In genomic region chr4:125085-125820, GRCh38 we compare ENCODE assay signal across 8 cellular contexts. TPM values are rescaled to one million over a fixed set of nuclear protein-coding genes. Genes with fewer than 3 reads are reported as not detected.
DNase-seq lines count a peak whose midpoint lies in the region; ATAC-seq, FAIRE-seq and TF ChIP-seq lines count a peak whose summit lies in the region.

No MANE protein-coding gene starts in this region.

- DNase-seq in NCI-H82 (lab: John Stamatoyannopoulos, UW) (peak; percentile 6), NCI-H82 treated with DMSO at 0.1 percent for 48 hours (lab: John Stamatoyannopoulos, UW; ENCODE audit: unreplicated experiment) (no peak), RPMI7951 (ENCODE audit: low read depth) (peak; percentile 24), keratinocyte (ENCODE audit: low read depth, low spot score) (no peak), HTR-8/SVneo (ENCODE audit: insufficient read length, low spot score) (no peak)
- peak in 1 of 2 donors; percentile 14 for DNase-seq in central memory CD8-positive, alpha-beta T cell (ENCODE audit: low spot score in 2 of 2)
- peak; percentile 11 for DNase-seq in stimulated activated CD4-positive, alpha-beta T cell treated with anti-CD3 and anti-CD28 coated beads, Interleukin-2, amount 100 ng/mL, for 4 hours (ENCODE audit: low read depth)

- H3K27me3 Mint-ChIP-seq in central memory CD8-positive, alpha-beta T cell: no peaks in the 10 kb centered on the region

- peaks cover 5% of the 10 kb centered on the region for H3K4me1 ChIP-seq in keratinocyte (ENCODE audit: control insufficient read depth, extremely low read depth, insufficient read depth, low read length)

- H3K4me2 ChIP-seq in keratinocyte (ENCODE audit: control insufficient read depth, extremely low read depth, insufficient read depth, low read depth, low read length): peak overlapping the region; percentile 89

- H3K79me2 ChIP-seq in keratinocyte (ENCODE audit: control insufficient read depth, insufficient read depth, low read length): peaks cover 44% of the 10 kb centered on the region

- dilution Hi-C loops in keratinocyte (cut with MboI; ENCODE audit: extremely low pct_ligation_motif_present, low sequenced_read_pairs): no loop called here

- H3K27ac Mint-ChIP-seq in central memory CD8-positive, alpha-beta T cell (ENCODE audit: low read depth): peak overlapping the region; percentile 96

- peaks cover 0 to 19% of the 10 kb centered on the region in 2 experiments for H3K36me3 ChIP-seq in keratinocyte (ENCODE audit: control insufficient read depth in 2 of 2, extremely low read depth in 1 of 2, insufficient read depth in 2 of 2, low read length in 2 of 2)

- FAIRE-seq in keratinocyte (lab: Jason Lieb, UNC) (no peak), HTR-8/SVneo (lab: Jason Lieb, UNC) (no peak)

- peak overlapping the region; percentile 100 for H2AFZ ChIP-seq in keratinocyte (ENCODE audit: control insufficient read depth, low read length)

- peak; percentile 1 for ATAC-seq in HG02981 (IDR thresholded peaks at IDR 0.05; ENCODE audit: unreplicated experiment)
- peak; percentile 6 for ATAC-seq in central memory CD8-positive, alpha-beta T cell (replicated peaks; ENCODE audit: extremely low read depth, poor library complexity, severe bottlenecking)

- peak overlapping the region; percentile 79 to 94 (median 93) for H3K4me3 ChIP-seq in keratinocyte (ENCODE audit: control insufficient read depth in 2 of 3, extremely low read depth in 1 of 3, insufficient read depth in 2 of 3, low read depth in 1 of 3, low read length in 3 of 3)

- H3K4me1 Mint-ChIP-seq in central memory CD8-positive, alpha-beta T cell: peaks cover 42% of the 10 kb centered on the region

- no peak for TF ChIP-seq CTCF in keratinocyte (optimal IDR thresholded peaks at IDR 0.05 in 1 of 3, IDR thresholded peaks at IDR 0.05 in 1 of 3, conservative IDR thresholded peaks at IDR 0.05 in 1 of 3; ENCODE audit: extremely low read depth in 1 of 3, insufficient read depth in 2 of 3, low read length in 3 of 3)

- peak overlapping the region; percentile 92 for H3K9ac ChIP-seq in keratinocyte (ENCODE audit: control insufficient read depth, extremely low read depth, insufficient read depth, low read length)

- H3K27ac ChIP-seq in keratinocyte (ENCODE audit: control insufficient read depth, insufficient read depth, low read length): peak overlapping the region; percentile 91

- H3K4me3 Mint-ChIP-seq in central memory CD8-positive, alpha-beta T cell: peak overlapping the region; percentile 98

- H3K9me3 ChIP-seq in keratinocyte (ENCODE audit: control insufficient read depth, low read depth, low read length): peaks cover 14% of the 10 kb centered on the region

- no peaks in the 10 kb centered on the region for H3K27me3 ChIP-seq in keratinocyte (ENCODE audit: control insufficient read depth, extremely low read depth, insufficient read depth, low read length)

- H3K9me1 ChIP-seq in keratinocyte (ENCODE audit: control insufficient read depth, extremely low read depth, insufficient read depth, low read length): no peaks in the 10 kb centered on the region

- H3K36me3 Mint-ChIP-seq in central memory CD8-positive, alpha-beta T cell (ENCODE audit: insufficient read depth): peaks cover 24% of the 10 kb centered on the region

- no peaks in the 10 kb centered on the region for H4K20me1 ChIP-seq in keratinocyte (ENCODE audit: control insufficient read depth, extremely low read depth, insufficient read depth, low read length)

- H3K9me3 Mint-ChIP-seq in central memory CD8-positive, alpha-beta T cell: no peaks in the 10 kb centered on the region

RNA-seq across cellular contexts. Expression of gene ZNF718, which starts 1.0 kb away (rescaled TPM):
- total RNA-seq in RPMI7951 (2014; rRNA removed; shearing (Covaris generic)): 3.6 and 4.2 TPM in 2 replicates
- 4.0 to 5.0 TPM (median 4.1 TPM) in 3 replicates for polyA plus RNA-seq in keratinocyte
- polyA plus RNA-seq in keratinocyte (2011; ENCODE audit: low read depth): 2.1 TPM
- polyA plus RNA-seq in keratinocyte (2011; cell fraction: cytosol; rRNA removed): 2.5 and 4.8 TPM in 2 replicates
- polyA plus RNA-seq in keratinocyte (2011; cell fraction: nucleus; rRNA removed): 10.0 and 10.2 TPM in 2 replicates
- 2.6 and 3.4 TPM in 2 replicates for polyA plus RNA-seq in keratinocyte (2012; ENCODE audit: low replicate concordance)
- 1.7 to 9.3 TPM (median 6.5 TPM) in 3 replicates for polyA minus RNA-seq in keratinocyte
- 8.2 TPM for polyA minus RNA-seq in keratinocyte (2011; cell fraction: cytosol; rRNA and poly(A)+ RNA removed)
- polyA minus RNA-seq in keratinocyte (2011; cell fraction: nucleus; rRNA and poly(A)+ RNA removed): 11.0 and 26.6 TPM in 2 replicates

Comparison
In these comparisons a context has a peak if more than half of its experiments do, and no peak if none do; other contexts are left out.
1. DNase-seq: peak in NCI-H82 (single experiment), RPMI7951 (single experiment) and stimulated activated CD4-positive, alpha-beta T cell treated with anti-CD3 and anti-CD28 coated beads, Interleukin-2, amount 100 ng/mL, for 4 hours (single experiment); none in NCI-H82 treated with DMSO at 0.1 percent for 48 hours (single experiment), keratinocyte (single experiment) and HTR-8/SVneo (single experiment).